ENCODE assay signal across 17 cellular contexts in genomic region chr9:81669011-81669739, GRCh38. TPM values are rescaled to one million over a fixed set of nuclear protein-coding genes. Genes with fewer than 3 reads are reported as not detected.
DNase-seq lines count a peak whose midpoint lies in the region; ATAC-seq, FAIRE-seq and TF ChIP-seq lines count a peak whose summit lies in the region.
"Had no signal": no experiment of that assay in that cellular context is flagged by ENCODE, and none has a peak within 500 bp of the region (broad histone marks: within the 10 kb centered on the region; RNA-seq: fewer than 3 reads in every experiment).

No MANE protein-coding gene starts in this region.

- CTCF ChIA-PET in IMR-90 (lab: Yijun Ruan, JAX) = interaction anchor here (0.7 kb wide), 1 partner anchor 650 kb away, joined by 4 read pairs; no protein-coding TSS in a partner anchor
- CTCF ChIA-PET in HepG2 (lab: Yijun Ruan, JAX; ENCODE audit: low intra/inter-chr PET ratio, low total read pairs) = no interaction called here

- 0 out of 2 replicates have a peak, but pooled peaks cover 4% of the 10 kb centered on the region for H4K20me1 ChIP-seq in IMR-90 (ENCODE audit: insufficient read depth, low read length)
- H4K20me1 ChIP-seq in astrocyte (ENCODE audit: insufficient read depth, low read length) = peaks cover 32% of the 10 kb centered on the region
- H4K20me1 ChIP-seq in HepG2 (ENCODE audit: insufficient read depth, low read length) = peaks cover 60% of the 10 kb centered on the region

- peaks cover 13% of the 10 kb centered on the region for H3K36me3 Mint-ChIP-seq in astrocyte (ENCODE audit: low read depth, unreplicated experiment)
- no peaks in the 10 kb centered on the region for H3K36me3 Mint-ChIP-seq in activated CD4-positive, alpha-beta T cell treated with anti-CD3 and anti-CD28 coated beads, Interleukin-2, amount 10 ng/mL, durations not matched to agents 24 days and 14 days (ENCODE audit: low read depth)

- dilution Hi-C loops in IMR-90 (cut with HindIII; ENCODE audit: low sequenced_read_pairs, unreplicated experiment) = no loop called here

- peaks cover under 1% of the 10 kb centered on the region; the same call in 1 of the 2 replicates for H3K9me1 ChIP-seq in IMR-90 (ENCODE audit: insufficient read depth, low read length)

- H3K27me3 Mint-ChIP-seq in astrocyte (ENCODE audit: low read depth, unreplicated experiment) = no peaks in the 10 kb centered on the region
- no peaks in the 10 kb centered on the region for H3K27me3 Mint-ChIP-seq in activated CD4-positive, alpha-beta T cell treated with anti-CD3 and anti-CD28 coated beads, Interleukin-2, amount 10 ng/mL, durations not matched to agents 24 days and 14 days

- peak; percentile 54 for DNase-seq in IMR-90
- peak; percentile 82 for DNase-seq in astrocyte (ENCODE audit: low read depth)
- DNase-seq in HepG2 (ENCODE audit: low spot score) = no peak
- DNase-seq in skeletal muscle cell (ENCODE audit: low read depth) = peak; percentile 70
- DNase-seq in activated CD4-positive, alpha-beta T cell treated with anti-CD3 and anti-CD28 coated beads, Interleukin-2, amount 10 ng/mL, durations not matched to agents 24 days and 14 days = no peak
- DNase-seq in lower lobe of right lung = no peak
- DNase-seq: activated effector memory CD4-positive, alpha-beta T cell treated with Interleukin-2 at 50 U/mL for 16 hours; aorta; DMS79 treated with DMSO at 0.1 percent for 48 hours; stimulated activated CD8-positive, alpha-beta memory T cell treated with anti-CD3 and anti-CD28 coated beads, Interleukin-4, amount 100 ng/mL, for 48 hours; upper lobe of left lung had no signal

- TF ChIP-seq CTCF in IMR-90 (conservative IDR thresholded peaks at IDR 0.05; ENCODE audit: low read depth, low read length) (no peak), astrocyte (IDR thresholded peaks at IDR 0.05; ENCODE audit: insufficient read depth, low read depth, low read length) (no peak), HepG2 (CRISPR knock-in tag; IDR thresholded peaks at IDR 0.05) (no peak), lower lobe of right lung (IDR thresholded peaks at IDR 0.05) (no peak)

- H2BK120ac ChIP-seq in IMR-90 (ENCODE audit: low read depth, low read length) = no peak overlapping the region

- H2BK15ac ChIP-seq in IMR-90 (ENCODE audit: low read depth, low read length) = no peak overlapping the region

- BruUV-seq in IMR-90 (replicated peaks; lab: Mats Ljungman, UMichigan) (no TSS peak), HepG2 (replicated peaks; lab: Mats Ljungman, UMichigan) (no TSS peak)

- H2AFZ ChIP-seq in IMR-90 (replicated peaks; ENCODE audit: low read length, poor library complexity) (no peak overlapping the region), astrocyte (ENCODE audit: low read depth, low read length) (no peak overlapping the region), HepG2 (ENCODE audit: low read length) (no peak overlapping the region)
- H2AFZ ChIP-seq: parathyroid adenoma had no signal

- H3K27me3 ChIP-seq in IMR-90 (ENCODE audit: control insufficient read depth, insufficient read depth, low read length) (no peaks in the 10 kb centered on the region), astrocyte (ENCODE audit: insufficient read depth, low read length) (no peaks in the 10 kb centered on the region), HepG2 (ENCODE audit: control insufficient read depth in 1 of 2, insufficient read depth in 2 of 2, low read length in 2 of 2) (no peaks in the 10 kb centered on the region), lower lobe of right lung (ENCODE audit: low read depth) (no peaks in the 10 kb centered on the region)
- H3K27me3 ChIP-seq: upper lobe of left lung had no signal

- no CpG with 5 or more reads among the region's 7 CpGs for WGBS in IMR-90 (ENCODE audit: extremely low coverage in 2 of 2, insufficient read length in 1 of 2), 2 experiments
- 89% methylated on average over 7 of the region's 7 CpGs for WGBS in HepG2 (ENCODE audit: low lambda C conversion rate)

- POLR2A ChIA-PET in IMR-90 (lab: Charles Lee; ENCODE audit: unreplicated experiment) = no interaction called here
- POLR2A ChIA-PET in HepG2 (lab: Yijun Ruan, JAX) = no interaction called here

- in situ Hi-C loops in IMR-90 (cut with MboI; ENCODE audit: low sequenced_read_pairs) (no loop called here), HepG2 (cut with HindIII; ENCODE audit: extremely low pct_ligation_motif_present, low pct_unique_long_range_greater_than_20kb) (no loop called here)

- FAIRE-seq in astrocyte (lab: Jason Lieb, UNC) = no peak
- no peak for FAIRE-seq in HepG2 (lab: Jason Lieb, UNC)

- H3K4me2 ChIP-seq in IMR-90 (ENCODE audit: low read depth, low read length) (peak overlapping the region; percentile 46), astrocyte (ENCODE audit: low read length) (peak overlapping the region; percentile 5), HepG2 (ENCODE audit: low read depth, low read length) (no peak overlapping the region)
- H3K4me2 ChIP-seq: SK-N-SH had no signal

- H3K4me3 ChIP-seq in IMR-90 (ENCODE audit: insufficient read depth, low read depth, low read length) (no peak overlapping the region), astrocyte (ENCODE audit: insufficient read depth, low read depth, low read length) (no peak overlapping the region), HepG2 (replicated peaks in 1 of 3; ENCODE audit: insufficient read depth in 1 of 3, low read depth in 2 of 3, low read length in 3 of 3) (no peak overlapping the region), skeletal muscle cell (ENCODE audit: low read depth, low read length) (no peak overlapping the region), lower lobe of right lung (no peak overlapping the region)
- H3K4me3 ChIP-seq: upper lobe of left lung had no signal

- H3K56ac ChIP-seq in IMR-90 (ENCODE audit: extremely low read depth, insufficient read depth, low read length) = no peak overlapping the region

- H3K14ac ChIP-seq in IMR-90 (replicated peaks; ENCODE audit: low read depth, low read length) = peak overlapping the region; percentile 46

- peaks cover 24% of the 10 kb centered on the region for H3K4me1 Mint-ChIP-seq in astrocyte (ENCODE audit: low read depth, unreplicated experiment)
- H3K4me1 Mint-ChIP-seq in activated CD4-positive, alpha-beta T cell treated with anti-CD3 and anti-CD28 coated beads, Interleukin-2, amount 10 ng/mL, durations not matched to agents 24 days and 14 days = no peaks in the 10 kb centered on the region

- H3K4me1 ChIP-seq in IMR-90 (ENCODE audit: control insufficient read depth, insufficient read depth, low read length) (peaks cover 13% of the 10 kb centered on the region), astrocyte (ENCODE audit: insufficient read depth, low read length) (peaks cover 10% of the 10 kb centered on the region), HepG2 (ENCODE audit: insufficient read depth, low read length) (peaks cover 42% of the 10 kb centered on the region), lower lobe of right lung (peaks cover 19% of the 10 kb centered on the region)

- peaks cover 15% of the 10 kb centered on the region for H3K36me3 ChIP-seq in IMR-90 (ENCODE audit: control insufficient read depth, insufficient read depth, low read length)
- no peaks in the 10 kb centered on the region for H3K36me3 ChIP-seq in astrocyte (ENCODE audit: insufficient read depth, low read length)
- H3K36me3 ChIP-seq in HepG2 (replicated peaks in 1 of 2; ENCODE audit: control insufficient read depth in 1 of 2, insufficient read depth in 2 of 2, low read length in 2 of 2) = peaks cover 14 to 64% of the 10 kb centered on the region in 2 experiments
- H3K36me3 ChIP-seq in lower lobe of right lung = no peaks in the 10 kb centered on the region
- H3K36me3 ChIP-seq: upper lobe of left lung had no signal

- no peak overlapping the region for H3K27ac ChIP-seq in IMR-90 (ENCODE audit: insufficient read depth, low read length)
- H3K27ac ChIP-seq in astrocyte (ENCODE audit: low read depth, low read length) = no peak overlapping the region
- H3K27ac ChIP-seq in HepG2 (ENCODE audit: extremely low read length, insufficient read depth, low read length) = no peak overlapping the region
- no peak overlapping the region for H3K27ac ChIP-seq in lower lobe of right lung
- H3K27ac ChIP-seq: C4-2B, parathyroid adenoma, upper lobe of left lung had no signal

- no peak overlapping the region for H3K27ac Mint-ChIP-seq in astrocyte (ENCODE audit: unreplicated experiment)
- no peak overlapping the region for H3K27ac Mint-ChIP-seq in activated CD4-positive, alpha-beta T cell treated with anti-CD3 and anti-CD28 coated beads, Interleukin-2, amount 10 ng/mL, durations not matched to agents 24 days and 14 days

- 0 out of 2 replicates have a peak overlapping the region, but pooled peaks have one; percentile 16 for H3K18ac ChIP-seq in IMR-90 (ENCODE audit: low read depth, low read length)

- no peaks in the 10 kb centered on the region for H3K9me3 ChIP-seq in IMR-90 (ENCODE audit: control insufficient read depth, insufficient read depth, low read length)
- no peaks in the 10 kb centered on the region for H3K9me3 ChIP-seq in astrocyte (ENCODE audit: insufficient read depth, low read depth, low read length)
- no peaks in the 10 kb centered on the region for H3K9me3 ChIP-seq in HepG2 (ENCODE audit: low read length)
- H3K9me3 ChIP-seq in lower lobe of right lung = no peaks in the 10 kb centered on the region
- H3K9me3 ChIP-seq: SK-N-SH, upper lobe of left lung had no signal

- no peak overlapping the region for H3K4ac ChIP-seq in IMR-90 (ENCODE audit: low read depth, low read length)

- peak overlapping the region; percentile 17; the same call in 1 of the 2 replicates for H4K5ac ChIP-seq in IMR-90 (ENCODE audit: low read depth, low read length)

- no peak overlapping the region for H2BK20ac ChIP-seq in IMR-90 (ENCODE audit: low read depth, low read length)

- H3K9ac ChIP-seq in IMR-90 (ENCODE audit: low read depth, low read length) = no peak overlapping the region
- no peak overlapping the region for H3K9ac ChIP-seq in astrocyte (ENCODE audit: low read length)
- H3K9ac ChIP-seq in HepG2 (ENCODE audit: insufficient read depth, low read depth, low read length) = no peak overlapping the region
- H3K9ac ChIP-seq: parathyroid adenoma, SK-N-SH had no signal

- TF ChIP-seq POLR2A in IMR-90 (IDR thresholded peaks at IDR 0.05; ENCODE audit: low read depth, low read length) (no peak), HepG2 (IDR thresholded peaks at IDR 0.05; ENCODE audit: insufficient read depth in 1 of 2, low read depth in 2 of 2, low read length in 2 of 2) (no peak)

- H3K79me2 ChIP-seq in astrocyte (ENCODE audit: insufficient read depth, low read length) (peaks cover 16% of the 10 kb centered on the region), HepG2 (ENCODE audit: insufficient read depth, low read length) (peaks cover 88% of the 10 kb centered on the region)
- H3K79me2 ChIP-seq: parathyroid adenoma had no signal

- no peak overlapping the region for H4K91ac ChIP-seq in IMR-90 (ENCODE audit: insufficient read depth, low read depth, low read length)

- H3K4me3 Mint-ChIP-seq in astrocyte (ENCODE audit: unreplicated experiment) = no peak overlapping the region
- no peak overlapping the region for H3K4me3 Mint-ChIP-seq in activated CD4-positive, alpha-beta T cell treated with anti-CD3 and anti-CD28 coated beads, Interleukin-2, amount 10 ng/mL, durations not matched to agents 24 days and 14 days

- no peak overlapping the region for H2BK5ac ChIP-seq in IMR-90 (ENCODE audit: low read depth, low read length, poor library complexity, severe bottlenecking)

- TF ChIP-seq RAD21 in IMR-90 (IDR thresholded peaks at IDR 0.05; ENCODE audit: low read length) (no peak), HepG2 (CRISPR knock-in tag; IDR thresholded peaks at IDR 0.05) (no peak)

- intact Hi-C loops in IMR-90 (cut with micrococcal nuclease) (no loop called here), HepG2 (cut with micrococcal nuclease; ENCODE audit: unreplicated experiment) (no loop called here), lower lobe of right lung (cut with DNase I) (no loop called here)
- intact Hi-C loops in activated CD4-positive, alpha-beta T cell treated with anti-CD3 and anti-CD28 coated beads, Interleukin-2, amount 10 ng/mL, durations not matched to agents 24 days and 14 days (cut with micrococcal nuclease) = no loop called here

- TF ChIP-seq EP300 in HepG2 (IDR thresholded peaks at IDR 0.05; ENCODE audit: low read depth in 2 of 2, low read length in 2 of 2) (no peak), HepG2 (CRISPR knock-in tag; IDR thresholded peaks at IDR 0.05; ENCODE audit: borderline replicate concordance) (no peak)

- no peak for ATAC-seq in IMR-90 (ENCODE audit: low read depth)
- ATAC-seq in HepG2 = peak; percentile 64; the same call in 2 of the 3 replicates
- ATAC-seq in GM21447 (IDR thresholded peaks at IDR 0.05; ENCODE audit: unreplicated experiment) = no peak
- no peak for ATAC-seq in GM18502 (IDR thresholded peaks at IDR 0.05; ENCODE audit: poor library complexity, unreplicated experiment)
- no peak for ATAC-seq in lower lobe of right lung

- H3K9me3 Mint-ChIP-seq in astrocyte (ENCODE audit: unreplicated experiment) = no peaks in the 10 kb centered on the region
- no peaks in the 10 kb centered on the region for H3K9me3 Mint-ChIP-seq in activated CD4-positive, alpha-beta T cell treated with anti-CD3 and anti-CD28 coated beads, Interleukin-2, amount 10 ng/mL, durations not matched to agents 24 days and 14 days

- no peak overlapping the region for H2AK9ac ChIP-seq in IMR-90 (replicated peaks; ENCODE audit: low read depth, low read length, poor library complexity)

- peaks cover 35 to 78% of the 10 kb centered on the region in 2 experiments for H3K79me1 ChIP-seq in IMR-90 (ENCODE audit: low read depth in 1 of 2, low read length in 2 of 2)

- H3K23ac ChIP-seq in IMR-90 (ENCODE audit: low read depth, low read length) = 0 out of 2 replicates have a peak overlapping the region, but pooled peaks have one; percentile 28

- H2AK5ac ChIP-seq in IMR-90 (ENCODE audit: low read depth, low read length) = no peak overlapping the region

- no peak overlapping the region for H4K8ac ChIP-seq in IMR-90 (ENCODE audit: low read depth in 2 of 2, low read length in 2 of 2)

RNA-seq across cellular contexts. Expression of gene TLE1, which starts 20.2 kb away (rescaled TPM):
- total RNA-seq in IMR-90 (2012; rRNA removed) = 36.0 and 40.3 TPM in 2 replicates
- 51.0 and 52.9 TPM in 2 replicates for polyA plus RNA-seq in IMR-90 (2012; rRNA removed)
- polyA plus RNA-seq in IMR-90 (2012; cell fraction: cytosol; rRNA removed) = 34.1 and 43.9 TPM in 2 replicates
- polyA plus RNA-seq in IMR-90 (2012; cell fraction: nucleus; rRNA removed; ENCODE audit: low replicate concordance) = 54.1 and 57.3 TPM in 2 replicates
- 23.6 and 29.6 TPM in 2 replicates for total RNA-seq in astrocyte
- total RNA-seq in HepG2 (2016; rRNA removed; fragmentation: Illumina TruSeq; extraction: Trizol) = 30.7 and 35.9 TPM in 2 replicates
- total RNA-seq in HepG2 (2016; cell fraction: cytosol; rRNA removed; fragmentation: Illumina TruSeq; extraction: Trizol; ENCODE audit: low read depth) = 10.5 and 15.5 TPM in 2 replicates
- total RNA-seq in HepG2 (2016; cell fraction: insoluble cytoplasmic fraction; rRNA removed; fragmentation: Illumina TruSeq; extraction: Trizol) = 28.4 and 35.8 TPM in 2 replicates
- total RNA-seq in HepG2 (2016; cell fraction: membrane; rRNA removed; fragmentation: Illumina TruSeq; extraction: Trizol) = 21.3 and 25.1 TPM in 2 replicates
- 32.7 and 35.7 TPM in 2 replicates for total RNA-seq in HepG2 (2016; cell fraction: nucleus; rRNA removed; fragmentation: Illumina TruSeq; extraction: Trizol)
- 109 and 121 TPM in 2 replicates for polyA plus RNA-seq in HepG2 (2011; rRNA removed)
- polyA plus RNA-seq in HepG2 (2011; cell fraction: cytosol; rRNA removed) = 81.0 and 82.2 TPM in 2 replicates
- 88.7 and 102 TPM in 2 replicates for polyA plus RNA-seq in HepG2 (2011; cell fraction: nucleus; rRNA removed)
- polyA plus RNA-seq in HepG2 (2012) = 76.2 and 83.2 TPM in 2 replicates
- 5.7 and 6.0 TPM in 2 replicates for polyA plus RNA-seq in HepG2 (2016; cell fraction: cytosol; fragmentation: Illumina TruSeq; extraction: Trizol; ENCODE audit: low read depth)
- polyA plus RNA-seq in HepG2 (2016; cell fraction: insoluble cytoplasmic fraction; fragmentation: Illumina TruSeq; extraction: Trizol; ENCODE audit: low read depth) = 37.9 and 46.7 TPM in 2 replicates
- polyA plus RNA-seq in HepG2 (2016; cell fraction: membrane; fragmentation: Illumina TruSeq; extraction: Trizol; ENCODE audit: low read depth) = 16.5 and 18.0 TPM in 2 replicates
- polyA plus RNA-seq in HepG2 (2016; cell fraction: nucleus; fragmentation: Illumina TruSeq; extraction: Trizol; ENCODE audit: insufficient read depth, low read depth) = 51.4 and 59.9 TPM in 2 replicates
- polyA minus RNA-seq in HepG2 (2011; rRNA and poly(A)+ RNA removed; ENCODE audit: low replicate concordance) = 0.94 and 127 TPM in 2 replicates
- polyA minus RNA-seq in HepG2 (2011; cell fraction: cytosol; rRNA and poly(A)+ RNA removed) = 63.4 and 65.8 TPM in 2 replicates
- polyA minus RNA-seq in HepG2 (2011; cell fraction: nucleus; rRNA and poly(A)+ RNA removed) = 111 and 120 TPM in 2 replicates
- 0.21 TPM in 1 of 2 replicates, not detected in the other for total RNA-seq in activated CD4-positive, alpha-beta T cell treated with anti-CD3 and anti-CD28 coated beads, Interleukin-2, amount 10 ng/mL, durations not matched to agents 24 days and 14 days
- total RNA-seq in lower lobe of right lung = 17.9 TPM
- total RNA-seq: activated CD8-positive, alpha-beta memory T cell treated with anti-CD3 and anti-CD28 coated beads for 36 hours had no signal

Comparison
In these comparisons a context has a peak if more than half of its experiments do, and no peak if none do; other contexts are left out.
1. DNase-seq: peak in IMR-90 (single experiment), astrocyte (single experiment) and skeletal muscle cell (single experiment); none in HepG2 (single experiment), activated CD4-positive, alpha-beta T cell treated with anti-CD3 and anti-CD28 coated beads, Interleukin-2, amount 10 ng/mL, durations not matched to agents 24 days and 14 days (single experiment) and lower lobe of right lung (single experiment).